17 cellular contexts compared by ENCODE assay signal in the genomic region with DNA sequence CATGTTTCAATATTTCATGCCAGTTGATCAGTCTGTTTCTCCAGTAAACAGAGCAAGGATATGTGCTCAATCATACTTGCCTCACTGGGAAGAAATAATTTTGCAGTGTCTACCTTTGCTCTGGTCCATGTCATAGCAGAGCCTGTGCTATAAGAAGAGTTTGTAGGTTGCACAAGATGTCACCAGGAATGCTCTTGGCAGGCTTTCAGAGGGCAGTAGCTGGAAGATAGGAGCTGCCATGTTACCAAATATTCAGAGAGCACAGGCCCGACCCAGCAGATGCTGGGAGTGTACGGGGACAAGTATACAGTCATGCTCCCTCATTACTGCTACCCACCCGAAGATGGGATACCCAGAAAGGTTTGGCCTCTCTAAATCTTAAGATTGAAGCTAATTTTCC.
A peak's percentile ranks its signal among the peaks of the same experiment; 100 is the strongest.
DNase-seq lines count a peak whose midpoint lies in the region; ATAC-seq, FAIRE-seq and TF ChIP-seq lines count a peak whose summit lies in the region.
"Had no signal": no experiment of that assay in that cellular context is flagged by ENCODE, and none has a peak within 500 bp of the region (broad histone marks: within the 10 kb centered on the region; RNA-seq: fewer than 3 reads in every experiment).

No MANE protein-coding gene starts in this region.

- TF ChIP-seq CTCF in MCF 10A (IDR thresholded peaks at IDR 0.05; ENCODE audit: unreplicated experiment) (no peak), breast epithelium (IDR thresholded peaks at IDR 0.05) (no peak), right lobe of liver (IDR thresholded peaks at IDR 0.05) (no peak), HepG2 (CRISPR knock-in tag; IDR thresholded peaks at IDR 0.05) (no peak), K562 (IDR thresholded peaks at IDR 0.05 in 2 of 3, conservative IDR thresholded peaks at IDR 0.05 in 1 of 3; ENCODE audit: insufficient read depth in 2 of 3, low read depth in 1 of 3, low read length in 3 of 3) (no peak), osteoblast (IDR thresholded peaks at IDR 0.05; ENCODE audit: extremely low read depth, low read depth, low read length) (no peak), nephron progenitor cell (IDR thresholded peaks at IDR 0.05) (no peak)

- no TSS peak for BruUV-seq in MCF 10A (replicated peaks; lab: Mats Ljungman, UMichigan)
- BruUV-seq in HepG2 (replicated peaks; lab: Mats Ljungman, UMichigan): no TSS peak
- BruUV-seq in K562 (replicated peaks; lab: Mats Ljungman, UMichigan): no TSS peak

- no peaks in the 10 kb centered on the region for H3K79me2 ChIP-seq in HepG2 (ENCODE audit: insufficient read depth, low read length)
- no peaks in the 10 kb centered on the region for H3K79me2 ChIP-seq in K562 (ENCODE audit: control insufficient read depth, insufficient read depth, low read length)
- no peaks in the 10 kb centered on the region for H3K79me2 ChIP-seq in osteoblast (ENCODE audit: insufficient read depth, low read length)

- no peak for FAIRE-seq in HepG2 (lab: Jason Lieb, UNC)
- FAIRE-seq in K562 (lab: Jason Lieb, UNC): no peak
- FAIRE-seq: A204.1, GM12892, GM19239 had no signal

- peak in 3 of 4 donors; percentile 30 to 45 (median 33) for ATAC-seq in right lobe of liver
- ATAC-seq in HepG2: no peak
- ATAC-seq in K562: no peak; the same call in 2 of the 3 replicates
- no peak for ATAC-seq in effector memory CD8-positive, alpha-beta T cell (replicated peaks)

- no peak overlapping the region for H3K4me3 ChIP-seq in breast epithelium
- no peak overlapping the region for H3K4me3 ChIP-seq in right lobe of liver
- no peak overlapping the region for H3K4me3 ChIP-seq in HepG2 (replicated peaks in 1 of 3; ENCODE audit: insufficient read depth in 1 of 3, low read depth in 2 of 3, low read length in 3 of 3)
- H3K4me3 ChIP-seq in K562: no peak overlapping the region
- no peak overlapping the region for H3K4me3 ChIP-seq in osteoblast (ENCODE audit: insufficient read depth, low read length)

- no peak overlapping the region for H2AFZ ChIP-seq in HepG2 (ENCODE audit: low read length)
- peak overlapping the region; percentile 26; the same call in 1 of the 2 replicates for H2AFZ ChIP-seq in K562 (ENCODE audit: low read depth, low read length)
- peak overlapping the region; percentile 29 for H2AFZ ChIP-seq in osteoblast (ENCODE audit: low read length)

- TF ChIP-seq POLR2A in breast epithelium (IDR thresholded peaks at IDR 0.05) (no peak), right lobe of liver (IDR thresholded peaks at IDR 0.05) (no peak), HepG2 (IDR thresholded peaks at IDR 0.05; ENCODE audit: insufficient read depth in 1 of 2, low read depth in 2 of 2, low read length in 2 of 2) (no peak), K562 (conservative IDR thresholded peaks at IDR 0.05) (no peak)

- POLR2A ChIA-PET in MCF 10A (lab: Yijun Ruan, JAX): interaction anchor here (0.6 to 1.6 kb wide), 4 partner anchors 13 to 103 kb away, joined by 3 to 5 read pairs (median 4); partner anchors contain the start of gene UGCG
- POLR2A ChIA-PET in HepG2 (lab: Yijun Ruan, JAX): no interaction called here
- POLR2A ChIA-PET in K562 (lab: Yijun Ruan, JAX): interaction anchor here (0.8 kb wide), 1 partner anchor 12 kb away, joined by 3 read pairs; no protein-coding TSS in a partner anchor

- in situ Hi-C loops in HepG2 (cut with HindIII; ENCODE audit: extremely low pct_ligation_motif_present, low pct_unique_long_range_greater_than_20kb) (no loop called here), K562 (cut with MboI) (no loop called here)

- H3K4me1 Mint-ChIP-seq in MCF 10A (ENCODE audit: insufficient read depth, unreplicated experiment) (peaks cover 12% of the 10 kb centered on the region), nephron progenitor cell (no peaks in the 10 kb centered on the region)
- peaks cover 5% of the 10 kb centered on the region in 2 donors for H3K4me1 Mint-ChIP-seq in effector memory CD8-positive, alpha-beta T cell (ENCODE audit: low read depth in 2 of 2)

- TF ChIP-seq RAD21 in HepG2 (CRISPR knock-in tag; IDR thresholded peaks at IDR 0.05): no peak
- no peak for TF ChIP-seq RAD21 in K562 (CRISPR knock-in tag; conservative IDR thresholded peaks at IDR 0.05 in 1 of 2, IDR thresholded peaks at IDR 0.05 in 1 of 2)

- H3K36me3 ChIP-seq in breast epithelium (no peaks in the 10 kb centered on the region), right lobe of liver (no peaks in the 10 kb centered on the region), HepG2 (replicated peaks in 1 of 2; ENCODE audit: control insufficient read depth in 1 of 2, insufficient read depth in 2 of 2, low read length in 2 of 2) (no peaks in the 10 kb centered on the region), K562 (ENCODE audit: control insufficient read depth, insufficient read depth, low read length) (no peaks in the 10 kb centered on the region), osteoblast (ENCODE audit: insufficient read depth, low read length) (no peaks in the 10 kb centered on the region)

- H3K27me3 ChIP-seq in breast epithelium: no peaks in the 10 kb centered on the region
- H3K27me3 ChIP-seq in right lobe of liver: no peaks in the 10 kb centered on the region
- peaks cover 0 to 1% of the 10 kb centered on the region in 2 experiments; a peak in 1 of 5 replicates for H3K27me3 ChIP-seq in HepG2 (ENCODE audit: control insufficient read depth in 1 of 2, insufficient read depth in 2 of 2, low read length in 2 of 2)
- H3K27me3 ChIP-seq in K562 (ENCODE audit: control insufficient read depth in 2 of 2, insufficient read depth in 2 of 2, low read length in 2 of 2): no peaks in the 10 kb centered on the region
- H3K27me3 ChIP-seq in osteoblast (ENCODE audit: insufficient read depth, low read length): no peaks in the 10 kb centered on the region

- H3K9me3 Mint-ChIP-seq in MCF 10A (ENCODE audit: unreplicated experiment): no peaks in the 10 kb centered on the region
- H3K9me3 Mint-ChIP-seq in nephron progenitor cell: no peaks in the 10 kb centered on the region
- H3K9me3 Mint-ChIP-seq in effector memory CD8-positive, alpha-beta T cell: no peaks in the 10 kb centered on the region

- H3K9ac ChIP-seq in HepG2 (ENCODE audit: insufficient read depth, low read depth, low read length) (no peak overlapping the region), K562 (ENCODE audit: insufficient read depth in 1 of 2, low read depth in 2 of 2, low read length in 2 of 2) (no peak overlapping the region)

- no peaks in the 10 kb centered on the region for H3K27me3 Mint-ChIP-seq in MCF 10A (ENCODE audit: insufficient read depth, unreplicated experiment)
- H3K27me3 Mint-ChIP-seq in nephron progenitor cell (ENCODE audit: low read depth, poor library complexity): peaks cover 7% of the 10 kb centered on the region
- H3K27me3 Mint-ChIP-seq in effector memory CD8-positive, alpha-beta T cell: no peaks in the 10 kb centered on the region
- H3K27me3 Mint-ChIP-seq: B cell had no signal

- H3K4me2 ChIP-seq in HepG2 (ENCODE audit: low read depth, low read length): no peak overlapping the region
- no peak overlapping the region for H3K4me2 ChIP-seq in K562 (ENCODE audit: insufficient read depth, low read length)
- H3K4me2 ChIP-seq in osteoblast (ENCODE audit: insufficient read depth, low read length): no peak overlapping the region

- no peak overlapping the region for H3K27ac Mint-ChIP-seq in MCF 10A (ENCODE audit: low read depth, unreplicated experiment)
- H3K27ac Mint-ChIP-seq in nephron progenitor cell: no peak overlapping the region
- no peak overlapping the region for H3K27ac Mint-ChIP-seq in effector memory CD8-positive, alpha-beta T cell
- H3K27ac Mint-ChIP-seq: B cell; CD4-positive, alpha-beta memory T cell had no signal

- CTCF ChIA-PET in MCF 10A (lab: Yijun Ruan, JAX): no interaction called here
- CTCF ChIA-PET in HepG2 (lab: Yijun Ruan, JAX; ENCODE audit: low intra/inter-chr PET ratio, low total read pairs): no interaction called here
- CTCF ChIA-PET in K562 (lab: Yijun Ruan, JAX; ENCODE audit: low intra/inter-chr PET ratio): no interaction called here

- H4K20me1 ChIP-seq in HepG2 (ENCODE audit: insufficient read depth, low read length) (no peaks in the 10 kb centered on the region), K562 (replicated peaks; ENCODE audit: control insufficient read depth, insufficient read depth, low read length) (no peaks in the 10 kb centered on the region), osteoblast (ENCODE audit: insufficient read depth, low read length) (no peaks in the 10 kb centered on the region)

- H3K4me3 Mint-ChIP-seq in MCF 10A (ENCODE audit: unreplicated experiment): no peak overlapping the region
- H3K4me3 Mint-ChIP-seq in nephron progenitor cell: no peak overlapping the region
- H3K4me3 Mint-ChIP-seq in effector memory CD8-positive, alpha-beta T cell: no peak overlapping the region
- H3K4me3 Mint-ChIP-seq: B cell; CD4-positive, alpha-beta memory T cell had no signal

- no peaks in the 10 kb centered on the region for H3K9me1 ChIP-seq in K562 (ENCODE audit: control insufficient read depth, insufficient read depth, low read length)

- H3K36me3 Mint-ChIP-seq in MCF 10A (ENCODE audit: insufficient read depth, unreplicated experiment): no peaks in the 10 kb centered on the region
- H3K36me3 Mint-ChIP-seq in nephron progenitor cell (ENCODE audit: low read depth): no peaks in the 10 kb centered on the region
- peaks cover 6% of the 10 kb centered on the region for H3K36me3 Mint-ChIP-seq in effector memory CD8-positive, alpha-beta T cell (ENCODE audit: insufficient read depth)
- H3K36me3 Mint-ChIP-seq: CD4-positive, alpha-beta memory T cell had no signal

- TF ChIP-seq EP300 in HepG2 (IDR thresholded peaks at IDR 0.05; ENCODE audit: low read depth in 2 of 2, low read length in 2 of 2): no peak
- no peak for TF ChIP-seq EP300 in HepG2 (CRISPR knock-in tag; IDR thresholded peaks at IDR 0.05; ENCODE audit: borderline replicate concordance)
- TF ChIP-seq EP300 in K562 (IDR thresholded peaks at IDR 0.05; ENCODE audit: low read length): no peak

- H3K9me3 ChIP-seq in breast epithelium (no peaks in the 10 kb centered on the region), right lobe of liver (no peaks in the 10 kb centered on the region), HepG2 (ENCODE audit: low read length) (no peaks in the 10 kb centered on the region), K562 (replicated peaks; ENCODE audit: control insufficient read depth, insufficient read depth, low read depth, low read length) (no peaks in the 10 kb centered on the region), osteoblast (ENCODE audit: low read depth, low read length) (no peaks in the 10 kb centered on the region)

- H3K27ac ChIP-seq in breast epithelium (no peak overlapping the region), right lobe of liver (no peak overlapping the region), HepG2 (ENCODE audit: extremely low read length, insufficient read depth, low read length) (no peak overlapping the region), K562 (ENCODE audit: extremely low read depth, low read depth, low read length) (no peak overlapping the region), osteoblast (ENCODE audit: low read depth, low read length) (no peak overlapping the region)
- H3K27ac ChIP-seq: HL-60 had no signal

- intact Hi-C loops in MCF 10A (cut with micrococcal nuclease): no loop called here
- intact Hi-C loops in breast epithelium (cut with DNase I; ENCODE audit: low total_unique reads): no loop called here
- intact Hi-C loops in right lobe of liver (cut with DNase I): no loop called here
- intact Hi-C loops in HepG2 (cut with micrococcal nuclease; ENCODE audit: unreplicated experiment): no loop called here
- intact Hi-C loops in K562 (cut with micrococcal nuclease): no loop called here

- DNase-seq in MCF 10A (ENCODE audit: unreplicated experiment): peak; percentile 13
- DNase-seq in breast epithelium (ENCODE audit: low spot score in 2 of 2): no peak
- no peak for DNase-seq in right lobe of liver
- DNase-seq in HepG2 (ENCODE audit: low spot score): no peak
- no peak for DNase-seq in K562 (ENCODE audit: extremely low read depth in 1 of 4, low spot score in 3 of 4)
- DNase-seq in osteoblast (ENCODE audit: insufficient read length, low spot score, missing footprints): peak; percentile 44
- DNase-seq in nephron progenitor cell: no peak
- DNase-seq in effector memory CD8-positive, alpha-beta T cell: no peak
- DNase-seq: C1 segment of cervical spinal cord; CD4-positive, alpha-beta memory T cell; DND-41; GDM1 had no signal

- 80% methylated on average over 2 of the region's 3 CpGs for WGBS in right lobe of liver (ENCODE audit: insufficient coverage, low coverage, low lambda C conversion rate, missing lambda C conversion rate)
- 0% methylated on average over 3 of the region's 3 CpGs for WGBS in HepG2 (ENCODE audit: low lambda C conversion rate)
- WGBS in K562 (ENCODE audit: insufficient coverage, low coverage, missing lambda C conversion rate): 25% methylated on average over 3 of the region's 3 CpGs

- H3K4me1 ChIP-seq in breast epithelium: no peaks in the 10 kb centered on the region
- H3K4me1 ChIP-seq in right lobe of liver: peaks cover 0 to 5% (median 1%) of the 10 kb centered on the region in 4 donors
- peaks cover 10% of the 10 kb centered on the region for H3K4me1 ChIP-seq in HepG2 (ENCODE audit: insufficient read depth, low read length)
- H3K4me1 ChIP-seq in K562 (replicated peaks in 1 of 2; ENCODE audit: control insufficient read depth in 2 of 2, insufficient read depth in 2 of 2, low read length in 2 of 2): peaks cover 0 to 5% of the 10 kb centered on the region in 2 experiments; a peak in 2 of 5 replicates
- H3K4me1 ChIP-seq in osteoblast (ENCODE audit: insufficient read depth, low read length): peaks cover 7% of the 10 kb centered on the region

Comparison
In these comparisons a context has a peak if more than half of its experiments do, and no peak if none do; other contexts are left out.
1. DNase-seq: peak in MCF 10A (single experiment) and osteoblast (single experiment); none in breast epithelium (0 of 2), right lobe of liver (0 of 3), HepG2 (single experiment), K562 (0 of 4), nephron progenitor cell (single experiment) and effector memory CD8-positive, alpha-beta T cell (0 of 3).
2. ATAC-seq: peak in right lobe of liver (3 of 4); none in HepG2 (single experiment), K562 (single experiment) and effector memory CD8-positive, alpha-beta T cell (single experiment).